ENCODE assay signal across 17 cellular contexts in genomic region chr7:49894543-49894942, GRCh38.
A peak's percentile ranks its signal among the peaks of the same experiment; 100 is the strongest.
DNase-seq lines count a peak whose midpoint lies in the region; ATAC-seq and TF ChIP-seq lines count a peak whose summit lies in the region.
"Had no signal": no experiment of that assay in that cellular context is flagged by ENCODE, and none has a peak within 500 bp of the region (broad histone marks: within the 10 kb centered on the region; RNA-seq: fewer than 3 reads in every experiment).

No MANE protein-coding gene starts in this region.

- no peaks in the 10 kb centered on the region for H3K4me1 Mint-ChIP-seq in activated CD8-positive, alpha-beta T cell treated with anti-CD3 and anti-CD28 coated beads, Interleukin-2, amount 10 ng/mL, durations not matched to agents 7 days and 5 days (ENCODE audit: low read depth)
- no peaks in the 10 kb centered on the region for H3K4me1 Mint-ChIP-seq in activated CD4-positive, alpha-beta T cell treated with anti-CD3 and anti-CD28 coated beads, Interleukin-2, amount 10 ng/mL, durations not matched to agents 7 days and 5 days

- no peak overlapping the region for H3K4me3 ChIP-seq in heart left ventricle
- H3K4me3 ChIP-seq: A549, GM23248, HAP-1 had no signal

- no peak overlapping the region for H3K27ac Mint-ChIP-seq in activated CD8-positive, alpha-beta T cell treated with anti-CD3 and anti-CD28 coated beads, Interleukin-2, amount 10 ng/mL, durations not matched to agents 7 days and 5 days
- H3K27ac Mint-ChIP-seq in activated CD4-positive, alpha-beta T cell treated with anti-CD3 and anti-CD28 coated beads, Interleukin-2, amount 10 ng/mL, durations not matched to agents 7 days and 5 days, result no peak overlapping the region
- H3K27ac Mint-ChIP-seq: CD4-positive, alpha-beta T cell had no signal

- no peaks in the 10 kb centered on the region for H3K27me3 Mint-ChIP-seq in activated CD8-positive, alpha-beta T cell treated with anti-CD3 and anti-CD28 coated beads, Interleukin-2, amount 10 ng/mL, durations not matched to agents 7 days and 5 days (ENCODE audit: low read depth)
- no peaks in the 10 kb centered on the region for H3K27me3 Mint-ChIP-seq in activated CD4-positive, alpha-beta T cell treated with anti-CD3 and anti-CD28 coated beads, Interleukin-2, amount 10 ng/mL, durations not matched to agents 7 days and 5 days

- peak overlapping the region in 7 of 12 donors; percentile 2 to 74 (median 49) for H3K27ac ChIP-seq in heart left ventricle
- H3K27ac ChIP-seq: 22Rv1, A549, C4-2B, GM23248 had no signal

- H3K36me3 Mint-ChIP-seq in activated CD8-positive, alpha-beta T cell treated with anti-CD3 and anti-CD28 coated beads, Interleukin-2, amount 10 ng/mL, durations not matched to agents 7 days and 5 days (ENCODE audit: low read depth), result no peaks in the 10 kb centered on the region
- no peaks in the 10 kb centered on the region for H3K36me3 Mint-ChIP-seq in activated CD4-positive, alpha-beta T cell treated with anti-CD3 and anti-CD28 coated beads, Interleukin-2, amount 10 ng/mL, durations not matched to agents 7 days and 5 days (ENCODE audit: low read depth)

- H3K4me3 Mint-ChIP-seq in activated CD8-positive, alpha-beta T cell treated with anti-CD3 and anti-CD28 coated beads, Interleukin-2, amount 10 ng/mL, durations not matched to agents 7 days and 5 days, result no peak overlapping the region
- no peak overlapping the region for H3K4me3 Mint-ChIP-seq in activated CD4-positive, alpha-beta T cell treated with anti-CD3 and anti-CD28 coated beads, Interleukin-2, amount 10 ng/mL, durations not matched to agents 7 days and 5 days
- H3K4me3 Mint-ChIP-seq: CD4-positive, alpha-beta T cell had no signal

- WGBS in heart left ventricle, 4 donors, result 37 to 58% (median 45%) methylated on average over 4 of the region's 4 CpGs

- no peaks in the 10 kb centered on the region for H3K27me3 ChIP-seq in heart left ventricle

- intact Hi-C loops in heart left ventricle (cut with DNase I) (no loop called here), left ventricle myocardium superior (cut with micrococcal nuclease) (no loop called here)

- peaks cover 0 to 10% (median 0%) of the 10 kb centered on the region in 12 donors for H3K9me3 ChIP-seq in heart left ventricle
- H3K9me3 ChIP-seq: A549, Caco-2, HAP-1 had no signal

- no peak for TF ChIP-seq POLR2A in heart left ventricle (IDR thresholded peaks at IDR 0.05)

- ATAC-seq in heart left ventricle, result peak; percentile 94 to 97 (median 96)
- ATAC-seq in left ventricle myocardium superior, result peak; percentile 98
- ATAC-seq in activated CD8-positive, alpha-beta T cell treated with anti-CD3 and anti-CD28 coated beads, Interleukin-2, amount 10 ng/mL, durations not matched to agents 7 days and 5 days, result no peak
- ATAC-seq: A549 had no signal

- TF ChIP-seq CTCF in heart left ventricle (IDR thresholded peaks at IDR 0.05), result no peak

- CTCF ChIA-PET in activated CD8-positive, alpha-beta T cell treated with anti-CD3 and anti-CD28 coated beads, Interleukin-2, amount 10 ng/mL, durations not matched to agents 7 days and 5 days (lab: Charles Lee), result no interaction called here
- CTCF ChIA-PET in activated CD4-positive, alpha-beta T cell treated with anti-CD3 and anti-CD28 coated beads, Interleukin-2, amount 10 ng/mL, durations not matched to agents 7 days and 5 days (lab: Charles Lee), result no interaction called here

- H3K36me3 ChIP-seq in heart left ventricle, result no peaks in the 10 kb centered on the region
- H3K36me3 ChIP-seq: HAP-1 had no signal

- POLR2A ChIA-PET in activated CD8-positive, alpha-beta T cell treated with anti-CD3 and anti-CD28 coated beads, Interleukin-2, amount 10 ng/mL, durations not matched to agents 7 days and 5 days (lab: Charles Lee), result no interaction called here
- POLR2A ChIA-PET in activated CD4-positive, alpha-beta T cell treated with anti-CD3 and anti-CD28 coated beads, Interleukin-2, amount 10 ng/mL, durations not matched to agents 7 days and 5 days (lab: Charles Lee), result no interaction called here

- no peaks in the 10 kb centered on the region for H3K9me3 Mint-ChIP-seq in activated CD8-positive, alpha-beta T cell treated with anti-CD3 and anti-CD28 coated beads, Interleukin-2, amount 10 ng/mL, durations not matched to agents 7 days and 5 days (ENCODE audit: insufficient read depth)
- H3K9me3 Mint-ChIP-seq in activated CD4-positive, alpha-beta T cell treated with anti-CD3 and anti-CD28 coated beads, Interleukin-2, amount 10 ng/mL, durations not matched to agents 7 days and 5 days, result no peaks in the 10 kb centered on the region
- H3K9me3 Mint-ChIP-seq: CD4-positive, alpha-beta T cell had no signal

- H3K4me1 ChIP-seq in heart left ventricle, result peaks cover 0 to 13% (median 0%) of the 10 kb centered on the region in 12 donors
- H3K4me1 ChIP-seq: A549, Caco-2, HAP-1 had no signal

- DNase-seq in G401 (ENCODE audit: low spot score) (peak; percentile 79), cerebellum (ENCODE audit: low spot score) (peak; percentile 39), heart left ventricle (peak in 4 of 5 donors; percentile 53 to 83 (median 68)), left ventricle myocardium superior (peak; percentile 71), medulla oblongata (ENCODE audit: extremely low spot score) (no peak), HT-29 (ENCODE audit: low spot score) (no peak)
- no peak for DNase-seq in activated CD8-positive, alpha-beta T cell treated with anti-CD3 and anti-CD28 coated beads, Interleukin-2, amount 10 ng/mL, durations not matched to agents 7 days and 5 days
- no peak for DNase-seq in activated CD4-positive, alpha-beta T cell treated with anti-CD3 and anti-CD28 coated beads, Interleukin-2, amount 10 ng/mL, durations not matched to agents 7 days and 5 days
- DNase-seq: AML-193; Caco-2; CD4-positive, alpha-beta T cell; GDM1; GM23248 had no signal

- in situ Hi-C loops in G401 (cut with HindIII; ENCODE audit: low sequenced_read_pairs), result no loop called here

Comparison
In these comparisons a context has a peak if more than half of its experiments do, and no peak if none do; other contexts are left out.
1. DNase-seq: peak in G401 (single experiment), cerebellum (single experiment), heart left ventricle (4 of 5) and left ventricle myocardium superior (single experiment); none in activated CD8-positive, alpha-beta T cell treated with anti-CD3 and anti-CD28 coated beads, Interleukin-2, amount 10 ng/mL, durations not matched to agents 7 days and 5 days (single experiment), medulla oblongata (single experiment), HT-29 (single experiment) and activated CD4-positive, alpha-beta T cell treated with anti-CD3 and anti-CD28 coated beads, Interleukin-2, amount 10 ng/mL, durations not matched to agents 7 days and 5 days (single experiment).